In genomic region chrX:115571712-115572111, GRCh38 we compare ENCODE assay signal across 1 cellular context.
TF ChIP-seq lines count a peak whose summit lies in the region.

No MANE protein-coding gene starts in this region.

TF ChIP-seq in IMR-90, 13 proteins besides CTCF, POLR2A, EP300 and RAD21 (continued from another document):
- TF ChIP-seq ELK1 (IDR thresholded peaks at IDR 0.05; ENCODE audit: borderline replicate concordance, low read depth, low read length), result no peak
- TF ChIP-seq CEBPB (IDR thresholded peaks at IDR 0.05; ENCODE audit: low read depth, low read length), result no peak
- TF ChIP-seq FOS (IDR thresholded peaks at IDR 0.05; ENCODE audit: low read depth, low read length), result no peak
- no peak for TF ChIP-seq BHLHE40 (IDR thresholded peaks at IDR 0.05; ENCODE audit: low read depth, low read length)
- TF ChIP-seq RCOR1 (IDR thresholded peaks at IDR 0.05; ENCODE audit: insufficient replicate concordance, low read length), result no peak
